ENCODE assay signal across 34 cellular contexts in genomic region chr6:14197118-14197517, GRCh38.
"Had no signal": no experiment of that assay in that cellular context is flagged by ENCODE, and none has a peak within 500 bp of the region (broad histone marks: within the 10 kb centered on the region; RNA-seq: fewer than 3 reads in every experiment).

No MANE protein-coding gene starts in this region.

- H3K4me1 ChIP-seq: adrenal gland, body of pancreas, breast epithelium had no signal

- H3K27ac ChIP-seq: adrenal gland, body of pancreas, breast epithelium, cardiac muscle cell, esophagus muscularis mucosa, WERI-Rb-1 had no signal

- H3K4me3 ChIP-seq: adrenal gland, body of pancreas, breast epithelium, cardiac muscle cell, esophagus muscularis mucosa had no signal

- H3K9me3 ChIP-seq: adrenal gland, body of pancreas, esophagus muscularis mucosa had no signal

- ATAC-seq: activated CD4-positive, CD25-positive, alpha-beta regulatory T cell treated with anti-CD3 and anti-CD28 coated beads, Interleukin-2, amount 50 U/mL, for 24 hours; activated CD8-positive, alpha-beta T cell treated with anti-CD3 and anti-CD28 coated beads for 36 hours; activated T-cell treated with anti-CD3 and anti-CD28 coated beads, Interleukin-2, amount 50 U/mL, for 4 hours; activated T-helper 17 cell treated with anti-CD3 and anti-CD28 coated beads, Interleukin-2, amount 50 U/mL, for 72 hours; body of pancreas; effector memory CD8-positive, alpha-beta T cell; T-helper 17 cell had no signal

- H3K36me3 ChIP-seq: adrenal gland, breast epithelium, cardiac muscle cell, esophagus muscularis mucosa, WERI-Rb-1 had no signal

- FAIRE-seq: frontal cortex had no signal

- DNase-seq: activated B cell treated with CpG ODN at 0.5 μM for 24 hours; activated CD4-positive, alpha-beta T cell treated with anti-CD3 and anti-CD28 coated beads for 48 hours; activated CD4-positive, alpha-beta T cell treated with anti-CD3 and anti-CD28 coated beads, Interleukin-2, amount 50 U/mL, for 1 hour; activated CD4-positive, alpha-beta T cell treated with anti-CD3 and anti-CD28 coated beads, Interleukin-2, amount 50 U/mL, for 48 hours; activated CD8-positive, alpha-beta memory T cell treated with anti-CD3 and anti-CD28 coated beads for 24 hours; activated CD8-positive, alpha-beta T cell treated with anti-CD3 and anti-CD28 coated beads for 36 hours; activated effector memory CD4-positive, alpha-beta T cell treated with Interleukin-2 at 50 U/mL for 16 hours; activated gamma-delta T cell treated with Interleukin-2 at 50 U/mL for 16 hours; activated naive CD4-positive, alpha-beta T cell treated with anti-CD3 and anti-CD28 coated beads, Interleukin-2, amount 50 U/mL, for 16 hours; activated naive CD4-positive, alpha-beta T cell treated with Interleukin-2 at 50 U/mL for 16 hours; activated T-cell treated with anti-CD3 and anti-CD28 coated beads, Interleukin-2, amount 50 U/mL, for 4 hours; adrenal gland; amygdala; aorta; body of pancreas; central memory CD4-positive, alpha-beta T cell; cerebellar nuclear complex; cortex of kidney; dermis blood vessel endothelial cell; effector CD4-positive, alpha-beta T cell; effector memory CD8-positive, alpha-beta T cell; erythroblast; foreskin fibroblast; head of caudate nucleus; T-helper 1 cell; T-helper 17 cell; T1000; WERI-Rb-1 had no signal

- H3K27me3 ChIP-seq: body of pancreas, breast epithelium, cardiac muscle cell had no signal
